ENCODE assay signal across 13 cellular contexts in genomic region chr10:97328646-97329453, GRCh38. TPM values are rescaled to one million over a fixed set of nuclear protein-coding genes. Genes with fewer than 3 reads are reported as not detected.
A peak's percentile ranks its signal among the peaks of the same experiment; 100 is the strongest.
DNase-seq lines count a peak whose midpoint lies in the region; ATAC-seq and TF ChIP-seq lines count a peak whose summit lies in the region.
"Had no signal": no experiment of that assay in that cellular context is flagged by ENCODE, and none has a peak within 500 bp of the region (broad histone marks: within the 10 kb centered on the region; RNA-seq: fewer than 3 reads in every experiment).

No MANE protein-coding gene starts in this region.

- peaks cover 60% of the 10 kb centered on the region for H3K4me1 Mint-ChIP-seq in activated CD8-positive, alpha-beta memory T cell treated with anti-CD3 and anti-CD28 coated beads, Interleukin-2, amount 10 ng/mL, durations not matched to agents 7 days and 5 days
- H3K4me1 Mint-ChIP-seq in endodermal cell: peaks cover 54% of the 10 kb centered on the region

- no peaks in the 10 kb centered on the region for H3K9me3 ChIP-seq in endodermal cell (ENCODE audit: control insufficient read depth, low read length)
- H3K9me3 ChIP-seq: ascending aorta, thoracic aorta had no signal

- no peak for TF ChIP-seq CTCF in endodermal cell (conservative IDR thresholded peaks at IDR 0.05)

- no peaks in the 10 kb centered on the region for H3K9me3 Mint-ChIP-seq in activated CD8-positive, alpha-beta memory T cell treated with anti-CD3 and anti-CD28 coated beads, Interleukin-2, amount 10 ng/mL, durations not matched to agents 7 days and 5 days (ENCODE audit: low read depth)
- H3K9me3 Mint-ChIP-seq in endodermal cell: no peaks in the 10 kb centered on the region
- H3K9me3 Mint-ChIP-seq: effector memory CD8-positive, alpha-beta T cell had no signal

- no peaks in the 10 kb centered on the region for H3K27me3 ChIP-seq in endodermal cell (ENCODE audit: control insufficient read depth, insufficient read depth, low read length, poor library complexity, severe bottlenecking)
- H3K27me3 ChIP-seq: ascending aorta had no signal

- H3K27me3 Mint-ChIP-seq in activated CD8-positive, alpha-beta memory T cell treated with anti-CD3 and anti-CD28 coated beads, Interleukin-2, amount 10 ng/mL, durations not matched to agents 7 days and 5 days: no peaks in the 10 kb centered on the region
- peaks cover 1% of the 10 kb centered on the region for H3K27me3 Mint-ChIP-seq in endodermal cell (ENCODE audit: insufficient read depth)
- H3K27me3 Mint-ChIP-seq: effector memory CD8-positive, alpha-beta T cell had no signal

- peaks cover 3% of the 10 kb centered on the region for H3K36me3 ChIP-seq in endodermal cell (ENCODE audit: control insufficient read depth, insufficient read depth, low read length)
- H3K36me3 ChIP-seq: thoracic aorta had no signal

- peaks cover 9% of the 10 kb centered on the region for H3K4me1 ChIP-seq in endodermal cell (ENCODE audit: control insufficient read depth, insufficient read depth, low read length)

- peaks cover 18% of the 10 kb centered on the region for H3K36me3 Mint-ChIP-seq in activated CD8-positive, alpha-beta memory T cell treated with anti-CD3 and anti-CD28 coated beads, Interleukin-2, amount 10 ng/mL, durations not matched to agents 7 days and 5 days
- H3K36me3 Mint-ChIP-seq in endodermal cell (ENCODE audit: low read depth): peaks cover 16% of the 10 kb centered on the region

- WGBS in endodermal cell (ENCODE audit: insufficient coverage in 1 of 2, insufficient read length in 1 of 2), 2 experiments: 89 to 100% methylated on average over 3 of the region's 3 CpGs

- H3K27ac ChIP-seq in endodermal cell (ENCODE audit: low read depth, low read length): no peak overlapping the region
- H3K27ac ChIP-seq: ascending aorta, thoracic aorta had no signal

- H3K9ac ChIP-seq in endodermal cell (ENCODE audit: extremely low read depth, low read length, poor library complexity, severe bottlenecking): no peak overlapping the region

- H3K4me3 ChIP-seq in endodermal cell (ENCODE audit: low read length): peak overlapping the region; percentile 48
- H3K4me3 ChIP-seq: ascending aorta, thoracic aorta had no signal

- peak overlapping the region; percentile 41 for H3K27ac Mint-ChIP-seq in activated CD8-positive, alpha-beta memory T cell treated with anti-CD3 and anti-CD28 coated beads, Interleukin-2, amount 10 ng/mL, durations not matched to agents 7 days and 5 days
- H3K27ac Mint-ChIP-seq in endodermal cell: peak overlapping the region; percentile 84

- peak; percentile 30 for ATAC-seq in activated CD8-positive, alpha-beta memory T cell treated with anti-CD3 and anti-CD28 coated beads, Interleukin-2, amount 10 ng/mL, durations not matched to agents 7 days and 5 days
- ATAC-seq in stimulated activated naive CD8-positive, alpha-beta T cell treated with anti-CD3 and anti-CD28 coated beads, Interleukin-15, Interleukin-2, amounts not matched to agents 100 U/mL and 50 U/mL, for 24 hours: peak; percentile 24
- ATAC-seq in GM21360 (IDR thresholded peaks at IDR 0.05; ENCODE audit: unreplicated experiment): no peak
- ATAC-seq: effector memory CD8-positive, alpha-beta T cell had no signal

- DNase-seq in activated CD8-positive, alpha-beta memory T cell treated with anti-CD3 and anti-CD28 coated beads, Interleukin-2, amount 10 ng/mL, durations not matched to agents 7 days and 5 days: no peak
- DNase-seq in activated CD8-positive, alpha-beta memory T cell treated with anti-CD3 and anti-CD28 coated beads for 24 hours: no peak
- DNase-seq in OCI-M2 (lab: John Stamatoyannopoulos, UW; ENCODE audit: unreplicated experiment) (peak; percentile 48), endodermal cell (no peak), ureter (ENCODE audit: low spot score) (no peak)
- no peak for DNase-seq in stimulated activated naive CD8-positive, alpha-beta T cell treated with anti-CD3 and anti-CD28 coated beads, Interleukin-15, Interleukin-2, amounts not matched to agents 100 U/mL and 50 U/mL, for 24 hours
- no peak for DNase-seq in stimulated activated CD4-positive, alpha-beta T cell treated with anti-CD3 and anti-CD28 coated beads, Interleukin-15, amount 100 ng/mL, for 24 hours
- DNase-seq: activated CD4-positive, alpha-beta T cell treated with anti-CD3 and anti-CD28 coated beads, Interleukin-2, amount 50 U/mL, for 4 hours; effector memory CD8-positive, alpha-beta T cell; H9 had no signal

- CTCF ChIA-PET in activated CD8-positive, alpha-beta memory T cell treated with anti-CD3 and anti-CD28 coated beads, Interleukin-2, amount 10 ng/mL, durations not matched to agents 7 days and 5 days (lab: Charles Lee): no interaction called here

- no peak overlapping the region for H3K4me3 Mint-ChIP-seq in activated CD8-positive, alpha-beta memory T cell treated with anti-CD3 and anti-CD28 coated beads, Interleukin-2, amount 10 ng/mL, durations not matched to agents 7 days and 5 days
- no peak overlapping the region for H3K4me3 Mint-ChIP-seq in endodermal cell
- H3K4me3 Mint-ChIP-seq: effector memory CD8-positive, alpha-beta T cell; H9 had no signal

RNA-seq across cellular contexts. Expression of gene FRAT2, which starts 5.7 kb away (rescaled TPM):
- total RNA-seq in activated CD8-positive, alpha-beta memory T cell treated with anti-CD3 and anti-CD28 coated beads, Interleukin-2, amount 10 ng/mL, durations not matched to agents 7 days and 5 days: 10 to 100 TPM; 11.4 to 14.4 TPM
- 10 to 100 TPM; 31.0 to 35.2 TPM for total RNA-seq in endodermal cell
- polyA plus RNA-seq in endodermal cell (2013, experiment 1 of 2): 12.1 TPM
- polyA plus RNA-seq in endodermal cell (2013, experiment 2 of 2): 8.5 TPM
- 11.8 TPM for total RNA-seq in ureter

RNA-seq across cellular contexts. Expression of gene FRAT1, which starts 9.8 kb away (rescaled TPM):
- 1 to 10 TPM; 5.5 to 5.7 TPM for total RNA-seq in activated CD8-positive, alpha-beta memory T cell treated with anti-CD3 and anti-CD28 coated beads, Interleukin-2, amount 10 ng/mL, durations not matched to agents 7 days and 5 days
- 1 to 10 TPM; 6.5 to 7.3 TPM for total RNA-seq in endodermal cell
- 3.2 TPM for polyA plus RNA-seq in endodermal cell (2013, experiment 1 of 2)
- polyA plus RNA-seq in endodermal cell (2013, experiment 2 of 2): 2.2 TPM
- 2.9 TPM for total RNA-seq in ureter

RNA-seq across cellular contexts. Expression of gene ARHGAP19, which starts 36.4 kb away (rescaled TPM):
- total RNA-seq in activated CD8-positive, alpha-beta memory T cell treated with anti-CD3 and anti-CD28 coated beads, Interleukin-2, amount 10 ng/mL, durations not matched to agents 7 days and 5 days: 10 to 100 TPM; 48.3 to 50.4 TPM
- total RNA-seq in endodermal cell (10 to 100 TPM; 26.8 to 47.6 TPM), ureter (8.3 TPM)
- polyA plus RNA-seq in endodermal cell (2013, experiment 1 of 2): 31.1 TPM
- polyA plus RNA-seq in endodermal cell (2013, experiment 2 of 2): 30.3 TPM
